ENCODE assay signal across 1 cellular context in the genomic region with DNA sequence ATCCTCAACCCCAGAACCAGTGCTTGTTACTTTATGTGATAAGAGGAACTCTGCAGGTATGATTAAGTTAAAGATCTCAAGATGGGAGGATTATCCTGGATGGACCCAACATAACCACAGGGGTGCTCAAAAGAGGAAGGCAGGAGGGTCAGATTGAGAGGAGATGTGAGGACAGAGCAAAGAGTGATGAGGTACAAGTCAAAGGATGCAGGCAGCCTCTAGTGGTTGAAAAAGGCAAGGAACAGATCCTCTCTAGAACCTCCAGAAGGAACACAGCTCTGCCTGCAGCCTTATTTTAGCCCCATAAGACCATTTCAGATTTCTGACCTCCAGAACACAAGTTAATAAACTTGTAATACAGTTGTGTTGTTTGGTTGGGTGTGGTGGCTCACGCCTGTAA.
TF ChIP-seq lines count a peak whose summit lies in the region.

No MANE protein-coding gene starts in this region.

TF ChIP-seq in H1, 55 proteins besides CTCF, POLR2A, EP300 and RAD21 (continued from another document):
- TF ChIP-seq EGR1 (IDR thresholded peaks at IDR 0.05; ENCODE audit: borderline replicate concordance, low read depth, low read length) (no peak), BACH1 (IDR thresholded peaks at IDR 0.05; ENCODE audit: low read length) (no peak), TAF7 (optimal IDR thresholded peaks at IDR 0.05; ENCODE audit: borderline replicate concordance, low read depth, low read length) (no peak), KDM4A (IDR thresholded peaks at IDR 0.05; ENCODE audit: low read depth, low read length, severe bottlenecking) (no peak), SIN3A (conservative IDR thresholded peaks at IDR 0.05 in 1 of 2, IDR thresholded peaks at IDR 0.05 in 1 of 2; ENCODE audit: low read depth in 1 of 2, low read length in 2 of 2) (no peak), TAF1 (IDR thresholded peaks at IDR 0.05; ENCODE audit: low read depth, low read length) (no peak), SUZ12 (IDR thresholded peaks at IDR 0.05; ENCODE audit: low read length) (no peak), TBP (IDR thresholded peaks at IDR 0.05; ENCODE audit: low read depth, low read length) (no peak), SP1 (IDR thresholded peaks at IDR 0.05; ENCODE audit: low read depth, low read length) (no peak), CTBP2 (IDR thresholded peaks at IDR 0.05; ENCODE audit: borderline replicate concordance, insufficient read depth, insufficient read length, low read length) (no peak)
- TF ChIP-seq, protein P1, sequence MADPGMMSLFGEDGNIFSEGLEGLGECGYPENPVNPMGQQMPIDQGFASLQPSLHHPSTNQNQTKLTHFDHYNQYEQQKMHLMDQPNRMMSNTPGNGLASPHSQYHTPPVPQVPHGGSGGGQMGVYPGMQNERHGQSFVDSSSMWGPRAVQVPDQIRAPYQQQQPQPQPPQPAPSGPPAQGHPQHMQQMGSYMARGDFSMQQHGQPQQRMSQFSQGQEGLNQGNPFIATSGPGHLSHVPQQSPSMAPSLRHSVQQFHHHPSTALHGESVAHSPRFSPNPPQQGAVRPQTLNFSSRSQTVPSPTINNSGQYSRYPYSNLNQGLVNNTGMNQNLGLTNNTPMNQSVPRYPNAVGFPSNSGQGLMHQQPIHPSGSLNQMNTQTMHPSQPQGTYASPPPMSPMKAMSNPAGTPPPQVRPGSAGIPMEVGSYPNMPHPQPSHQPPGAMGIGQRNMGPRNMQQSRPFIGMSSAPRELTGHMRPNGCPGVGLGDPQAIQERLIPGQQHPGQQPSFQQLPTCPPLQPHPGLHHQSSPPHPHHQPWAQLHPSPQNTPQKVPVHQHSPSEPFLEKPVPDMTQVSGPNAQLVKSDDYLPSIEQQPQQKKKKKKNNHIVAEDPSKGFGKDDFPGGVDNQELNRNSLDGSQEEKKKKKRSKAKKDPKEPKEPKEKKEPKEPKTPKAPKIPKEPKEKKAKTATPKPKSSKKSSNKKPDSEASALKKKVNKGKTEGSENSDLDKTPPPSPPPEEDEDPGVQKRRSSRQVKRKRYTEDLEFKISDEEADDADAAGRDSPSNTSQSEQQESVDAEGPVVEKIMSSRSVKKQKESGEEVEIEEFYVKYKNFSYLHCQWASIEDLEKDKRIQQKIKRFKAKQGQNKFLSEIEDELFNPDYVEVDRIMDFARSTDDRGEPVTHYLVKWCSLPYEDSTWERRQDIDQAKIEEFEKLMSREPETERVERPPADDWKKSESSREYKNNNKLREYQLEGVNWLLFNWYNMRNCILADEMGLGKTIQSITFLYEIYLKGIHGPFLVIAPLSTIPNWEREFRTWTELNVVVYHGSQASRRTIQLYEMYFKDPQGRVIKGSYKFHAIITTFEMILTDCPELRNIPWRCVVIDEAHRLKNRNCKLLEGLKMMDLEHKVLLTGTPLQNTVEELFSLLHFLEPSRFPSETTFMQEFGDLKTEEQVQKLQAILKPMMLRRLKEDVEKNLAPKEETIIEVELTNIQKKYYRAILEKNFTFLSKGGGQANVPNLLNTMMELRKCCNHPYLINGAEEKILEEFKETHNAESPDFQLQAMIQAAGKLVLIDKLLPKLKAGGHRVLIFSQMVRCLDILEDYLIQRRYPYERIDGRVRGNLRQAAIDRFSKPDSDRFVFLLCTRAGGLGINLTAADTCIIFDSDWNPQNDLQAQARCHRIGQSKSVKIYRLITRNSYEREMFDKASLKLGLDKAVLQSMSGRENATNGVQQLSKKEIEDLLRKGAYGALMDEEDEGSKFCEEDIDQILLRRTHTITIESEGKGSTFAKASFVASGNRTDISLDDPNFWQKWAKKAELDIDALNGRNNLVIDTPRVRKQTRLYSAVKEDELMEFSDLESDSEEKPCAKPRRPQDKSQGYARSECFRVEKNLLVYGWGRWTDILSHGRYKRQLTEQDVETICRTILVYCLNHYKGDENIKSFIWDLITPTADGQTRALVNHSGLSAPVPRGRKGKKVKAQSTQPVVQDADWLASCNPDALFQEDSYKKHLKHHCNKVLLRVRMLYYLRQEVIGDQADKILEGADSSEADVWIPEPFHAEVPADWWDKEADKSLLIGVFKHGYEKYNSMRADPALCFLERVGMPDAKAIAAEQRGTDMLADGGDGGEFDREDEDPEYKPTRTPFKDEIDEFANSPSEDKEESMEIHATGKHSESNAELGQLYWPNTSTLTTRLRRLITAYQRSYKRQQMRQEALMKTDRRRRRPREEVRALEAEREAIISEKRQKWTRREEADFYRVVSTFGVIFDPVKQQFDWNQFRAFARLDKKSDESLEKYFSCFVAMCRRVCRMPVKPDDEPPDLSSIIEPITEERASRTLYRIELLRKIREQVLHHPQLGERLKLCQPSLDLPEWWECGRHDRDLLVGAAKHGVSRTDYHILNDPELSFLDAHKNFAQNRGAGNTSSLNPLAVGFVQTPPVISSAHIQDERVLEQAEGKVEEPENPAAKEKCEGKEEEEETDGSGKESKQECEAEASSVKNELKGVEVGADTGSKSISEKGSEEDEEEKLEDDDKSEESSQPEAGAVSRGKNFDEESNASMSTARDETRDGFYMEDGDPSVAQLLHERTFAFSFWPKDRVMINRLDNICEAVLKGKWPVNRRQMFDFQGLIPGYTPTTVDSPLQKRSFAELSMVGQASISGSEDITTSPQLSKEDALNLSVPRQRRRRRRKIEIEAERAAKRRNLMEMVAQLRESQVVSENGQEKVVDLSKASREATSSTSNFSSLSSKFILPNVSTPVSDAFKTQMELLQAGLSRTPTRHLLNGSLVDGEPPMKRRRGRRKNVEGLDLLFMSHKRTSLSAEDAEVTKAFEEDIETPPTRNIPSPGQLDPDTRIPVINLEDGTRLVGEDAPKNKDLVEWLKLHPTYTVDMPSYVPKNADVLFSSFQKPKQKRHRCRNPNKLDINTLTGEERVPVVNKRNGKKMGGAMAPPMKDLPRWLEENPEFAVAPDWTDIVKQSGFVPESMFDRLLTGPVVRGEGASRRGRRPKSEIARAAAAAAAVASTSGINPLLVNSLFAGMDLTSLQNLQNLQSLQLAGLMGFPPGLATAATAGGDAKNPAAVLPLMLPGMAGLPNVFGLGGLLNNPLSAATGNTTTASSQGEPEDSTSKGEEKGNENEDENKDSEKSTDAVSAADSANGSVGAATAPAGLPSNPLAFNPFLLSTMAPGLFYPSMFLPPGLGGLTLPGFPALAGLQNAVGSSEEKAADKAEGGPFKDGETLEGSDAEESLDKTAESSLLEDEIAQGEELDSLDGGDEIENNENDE (IDR thresholded peaks at IDR 0.05; ENCODE audit: insufficient replicate concordance, low read length) = no peak
